1 cellular context compared by ENCODE assay signal in genomic region chr2:240560480-240561324, GRCh38.
TF ChIP-seq lines count a peak whose summit lies in the region.

No MANE protein-coding gene starts in this region.

TF ChIP-seq in HepG2, 621 proteins besides CTCF, POLR2A, EP300 and RAD21 (continued from another document and continues in another):
- no peak for TF ChIP-seq ZNF646 (CRISPR knock-in tag; IDR thresholded peaks at IDR 0.05)
- TF ChIP-seq SMARCC2 (IDR thresholded peaks at IDR 0.05): no peak
- TF ChIP-seq ZNF160 (CRISPR knock-in tag; IDR thresholded peaks at IDR 0.05): peak; percentile 11; the same call in 1 of the 2 replicates
- TF ChIP-seq ZBTB42 (CRISPR knock-in tag; IDR thresholded peaks at IDR 0.05): peak; percentile 68; the same call in 1 of the 2 replicates
- peak; percentile 18; the same call in 1 of the 2 replicates for TF ChIP-seq ZNF83 (CRISPR knock-in tag; IDR thresholded peaks at IDR 0.05; ENCODE audit: borderline replicate concordance)
- TF ChIP-seq PITX1 (CRISPR knock-in tag; IDR thresholded peaks at IDR 0.05): no peak
- TF ChIP-seq ZNF24 (IDR thresholded peaks at IDR 0.05): no peak
- 0 out of 2 replicates have a peak, but pooled peaks have one; percentile 4 for TF ChIP-seq ZSCAN12 (CRISPR knock-in tag; IDR thresholded peaks at IDR 0.05)
- peak; percentile 18; the same call in 1 of the 2 replicates for TF ChIP-seq ZBTB7B (CRISPR knock-in tag; IDR thresholded peaks at IDR 0.05)
- peak; percentile 87; the same call in 1 of the 2 replicates for TF ChIP-seq ZNF703 (CRISPR knock-in tag; IDR thresholded peaks at IDR 0.05; ENCODE audit: borderline replicate concordance)
- TF ChIP-seq PHF5A (CRISPR knock-in tag; IDR thresholded peaks at IDR 0.05; ENCODE audit: low read depth, unreplicated experiment): peak; percentile 19
- peak; percentile 33; the same call in 1 of the 2 replicates for TF ChIP-seq GATAD2A (CRISPR knock-in tag; IDR thresholded peaks at IDR 0.05)
- TF ChIP-seq ZUFSP (CRISPR knock-in tag; IDR thresholded peaks at IDR 0.05; ENCODE audit: borderline replicate concordance): no peak
- peak; percentile 94; the same call in 1 of the 2 replicates for TF ChIP-seq ZNF33B (CRISPR knock-in tag; IDR thresholded peaks at IDR 0.05)
- no peak for TF ChIP-seq NFE2L2 (IDR thresholded peaks at IDR 0.05; ENCODE audit: low read length)
- peak; percentile 63 for TF ChIP-seq E2F1 (CRISPR knock-in tag; IDR thresholded peaks at IDR 0.05)
- peak; percentile 85 for TF ChIP-seq NR0B2 (CRISPR knock-in tag; IDR thresholded peaks at IDR 0.05)
- peak; percentile 78 for TF ChIP-seq IKZF5 (CRISPR knock-in tag; IDR thresholded peaks at IDR 0.05)
- no peak for TF ChIP-seq NBN (conservative IDR thresholded peaks at IDR 0.05)
- peak; percentile 98 for TF ChIP-seq ZIK1 (CRISPR knock-in tag; IDR thresholded peaks at IDR 0.05; ENCODE audit: borderline replicate concordance, low read depth)
- peak; percentile 52; the same call in 1 of the 2 replicates for TF ChIP-seq ZNF670 (CRISPR knock-in tag; IDR thresholded peaks at IDR 0.05; ENCODE audit: borderline replicate concordance)
- TF ChIP-seq KLF11 (CRISPR knock-in tag; IDR thresholded peaks at IDR 0.05): no peak
- no peak for TF ChIP-seq MATR3 (CRISPR knock-in tag; IDR thresholded peaks at IDR 0.05)
- TF ChIP-seq FOXM1 (CRISPR knock-in tag; IDR thresholded peaks at IDR 0.05): peak; percentile 63; the same call in 1 of the 2 replicates
- 0 out of 2 replicates have a peak, but pooled peaks have one; percentile 86 for TF ChIP-seq ZNF136 (CRISPR knock-in tag; IDR thresholded peaks at IDR 0.05; ENCODE audit: low read depth)
- no peak for TF ChIP-seq HMG20A (CRISPR knock-in tag; IDR thresholded peaks at IDR 0.05; ENCODE audit: borderline replicate concordance)
- TF ChIP-seq POGK (CRISPR knock-in tag; conservative IDR thresholded peaks at IDR 0.05): peak; percentile 79; the same call in 1 of the 2 replicates
- peak; percentile 94; the same call in 1 of the 2 replicates for TF ChIP-seq CREBL2 (CRISPR knock-in tag; IDR thresholded peaks at IDR 0.05; ENCODE audit: borderline replicate concordance)
- TF ChIP-seq TAF1 (CRISPR knock-in tag; IDR thresholded peaks at IDR 0.05): peak; percentile 62
- peak; percentile 96 for TF ChIP-seq NR1H2 (CRISPR knock-in tag; IDR thresholded peaks at IDR 0.05; ENCODE audit: borderline replicate concordance, low read depth)
- no peak for TF ChIP-seq MTA3 (CRISPR knock-in tag; IDR thresholded peaks at IDR 0.05)
- no peak for TF ChIP-seq E2F2 (CRISPR knock-in tag; IDR thresholded peaks at IDR 0.05; ENCODE audit: borderline replicate concordance)
- TF ChIP-seq ARNT2 (CRISPR knock-in tag; IDR thresholded peaks at IDR 0.05; ENCODE audit: low read depth): peak; percentile 86
- TF ChIP-seq XRCC5 (optimal IDR thresholded peaks at IDR 0.05; ENCODE audit: low read length): peak; percentile 44
- peak; percentile 96 for TF ChIP-seq PRMT3 (CRISPR knock-in tag; IDR thresholded peaks at IDR 0.05; ENCODE audit: borderline replicate concordance, low read depth)
- no peak for TF ChIP-seq PAXIP1 (CRISPR knock-in tag; conservative IDR thresholded peaks at IDR 0.05)
